ENCODE assay signal across 28 cellular contexts in the genomic region with DNA sequence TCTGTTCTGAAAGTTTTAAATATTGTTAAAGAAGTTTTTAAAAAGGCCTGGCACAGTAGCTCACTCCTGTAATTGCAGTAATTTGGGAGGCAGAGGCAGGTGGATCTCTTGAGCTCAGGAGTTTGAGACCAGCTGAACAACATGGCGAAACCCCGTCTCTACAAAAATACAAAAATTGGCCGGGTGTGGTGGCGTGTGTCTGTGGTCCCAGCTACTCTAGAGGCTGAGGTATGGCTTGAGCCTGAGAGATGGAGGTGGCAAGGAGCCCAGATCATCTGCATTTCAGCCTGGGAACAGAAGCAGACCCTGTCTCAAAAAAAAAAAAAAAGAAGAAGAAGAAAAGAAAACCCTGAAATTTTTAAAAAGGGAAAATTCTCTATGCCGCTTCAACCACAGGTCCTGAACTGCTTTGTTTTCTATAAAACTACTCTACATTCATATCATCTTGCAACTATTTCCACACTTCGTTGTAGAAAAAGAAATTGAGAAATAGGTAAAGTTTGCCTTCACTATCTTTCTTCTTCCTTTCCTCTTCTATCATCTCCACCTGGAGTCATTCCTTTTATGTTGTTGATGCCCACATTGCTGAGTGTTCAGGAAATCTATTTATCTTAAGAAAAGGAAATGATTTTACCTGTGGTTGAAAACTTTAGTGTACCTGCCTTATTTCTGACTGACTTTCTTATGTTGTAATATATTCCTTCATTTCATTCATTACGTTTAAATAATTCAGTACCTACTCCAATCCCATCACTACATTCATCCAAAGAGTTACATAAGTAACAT. TPM values are rescaled to one million over a fixed set of nuclear protein-coding genes. Genes with fewer than 3 reads are reported as not detected.
DNase-seq lines count a peak whose midpoint lies in the region; ATAC-seq and TF ChIP-seq lines count a peak whose summit lies in the region.
"Had no signal": no experiment of that assay in that cellular context is flagged by ENCODE, and none has a peak within 500 bp of the region (broad histone marks: within the 10 kb centered on the region; RNA-seq: fewer than 3 reads in every experiment).

No MANE protein-coding gene starts in this region.

- H3F3A ChIP-seq in OCI-LY1 (ENCODE audit: insufficient read depth, low read length): no peaks in the 10 kb centered on the region

- H3K27ac Mint-ChIP-seq in activated T-cell treated with anti-CD3 and anti-CD28 coated beads, Interleukin-2, amount 50 U/mL, for 72 hours: peak overlapping the region; percentile 90
- H3K27ac Mint-ChIP-seq in activated naive CD8-positive, alpha-beta T cell treated with anti-CD3 and anti-CD28 coated beads, Interleukin-2, amount 10 ng/mL, durations not matched to agents 7 days and 5 days: peak overlapping the region; percentile 91
- H3K27ac Mint-ChIP-seq in stimulated activated naive CD8-positive, alpha-beta T cell treated with anti-CD3 and anti-CD28 coated beads, Interleukin-15, amount 100 ng/mL, for 72 hours: peak overlapping the region; percentile 97
- H3K27ac Mint-ChIP-seq: WTC11 had no signal

- peaks cover 99% of the 10 kb centered on the region for H3K4me1 ChIP-seq in OCI-LY1 (ENCODE audit: insufficient read depth, low read length, severe bottlenecking)
- H3K4me1 ChIP-seq: ascending aorta, upper lobe of left lung had no signal

- no peaks in the 10 kb centered on the region for H3K9me2 ChIP-seq in OCI-LY1 (ENCODE audit: low read depth, low read length)

- no peaks in the 10 kb centered on the region for H3K27me3 Mint-ChIP-seq in activated T-cell treated with anti-CD3 and anti-CD28 coated beads, Interleukin-2, amount 50 U/mL, for 72 hours (ENCODE audit: low read depth)
- no peaks in the 10 kb centered on the region for H3K27me3 Mint-ChIP-seq in activated naive CD8-positive, alpha-beta T cell treated with anti-CD3 and anti-CD28 coated beads, Interleukin-2, amount 10 ng/mL, durations not matched to agents 7 days and 5 days
- no peaks in the 10 kb centered on the region for H3K27me3 Mint-ChIP-seq in stimulated activated naive CD8-positive, alpha-beta T cell treated with anti-CD3 and anti-CD28 coated beads, Interleukin-15, amount 100 ng/mL, for 72 hours

- H2AFZ ChIP-seq in OCI-LY1 (ENCODE audit: low read length): peak overlapping the region; percentile 48; the same call in 1 of the 2 replicates

- H3K36me3 Mint-ChIP-seq in activated T-cell treated with anti-CD3 and anti-CD28 coated beads, Interleukin-2, amount 50 U/mL, for 72 hours (ENCODE audit: insufficient read depth in 2 of 2): peaks cover 0 to under 1% of the 10 kb centered on the region in 2 donors
- peaks cover 7% of the 10 kb centered on the region for H3K36me3 Mint-ChIP-seq in activated naive CD8-positive, alpha-beta T cell treated with anti-CD3 and anti-CD28 coated beads, Interleukin-2, amount 10 ng/mL, durations not matched to agents 7 days and 5 days
- H3K36me3 Mint-ChIP-seq: WTC11 had no signal

- H3K36me3 ChIP-seq in OCI-LY1 (ENCODE audit: insufficient read depth, low read length): no peaks in the 10 kb centered on the region
- H3K36me3 ChIP-seq: ascending aorta, upper lobe of left lung had no signal

- H3K4me2 ChIP-seq in OCI-LY1 (ENCODE audit: low read length): peak overlapping the region; percentile 78

- peaks cover 3% of the 10 kb centered on the region; the same call in 1 of the 2 replicates for H3K79me2 ChIP-seq in OCI-LY1 (ENCODE audit: insufficient read depth, low read length)

- POLR2A ChIA-PET in activated naive CD8-positive, alpha-beta T cell treated with anti-CD3 and anti-CD28 coated beads, Interleukin-2, amount 10 ng/mL, durations not matched to agents 7 days and 5 days (lab: Charles Lee): interaction anchor here (0.7 to 2.7 kb wide), 3 partner anchors 18 to 143 kb away, joined by 3 to 8 read pairs (median 4); no protein-coding TSS in a partner anchor

- ATAC-seq in activated T-cell treated with anti-CD3 and anti-CD28 coated beads, Interleukin-2, amount 50 U/mL, for 72 hours (replicated peaks in 1 of 2): peak; percentile 24 to 34
- ATAC-seq in activated naive CD8-positive, alpha-beta T cell treated with anti-CD3 and anti-CD28 coated beads, Interleukin-2, amount 10 ng/mL, durations not matched to agents 7 days and 5 days (ENCODE audit: low read depth): peak; percentile 56
- peak; percentile 56 for ATAC-seq in stimulated activated naive CD8-positive, alpha-beta T cell treated with anti-CD3 and anti-CD28 coated beads, Interleukin-15, amount 100 ng/mL, for 72 hours
- ATAC-seq in GM21737 (IDR thresholded peaks at IDR 0.05; ENCODE audit: unreplicated experiment): no peak
- no peak for ATAC-seq in SK-N-SH treated with all-trans-retinoic acid at 6 μM for 48 hours
- ATAC-seq: WTC11 had no signal

- H3K9me3 ChIP-seq in OCI-LY1 (ENCODE audit: low read length): no peaks in the 10 kb centered on the region
- H3K9me3 ChIP-seq: ascending aorta, upper lobe of left lung had no signal

- no peaks in the 10 kb centered on the region for H4K20me1 ChIP-seq in OCI-LY1 (ENCODE audit: insufficient read depth, low read length)

- H3K27ac ChIP-seq in OCI-LY1 (ENCODE audit: low read depth, low read length, poor library complexity, severe bottlenecking): peak overlapping the region; percentile 92
- H3K27ac ChIP-seq: ascending aorta, upper lobe of left lung had no signal

- peak overlapping the region; percentile 71 for H3K9ac ChIP-seq in OCI-LY1 (ENCODE audit: low read length)

- peaks cover 76% of the 10 kb centered on the region for H3K4me1 Mint-ChIP-seq in activated T-cell treated with anti-CD3 and anti-CD28 coated beads, Interleukin-2, amount 50 U/mL, for 72 hours (ENCODE audit: low read depth)
- H3K4me1 Mint-ChIP-seq in activated naive CD8-positive, alpha-beta T cell treated with anti-CD3 and anti-CD28 coated beads, Interleukin-2, amount 10 ng/mL, durations not matched to agents 7 days and 5 days: peaks cover 61% of the 10 kb centered on the region
- peaks cover 72% of the 10 kb centered on the region for H3K4me1 Mint-ChIP-seq in stimulated activated naive CD8-positive, alpha-beta T cell treated with anti-CD3 and anti-CD28 coated beads, Interleukin-15, amount 100 ng/mL, for 72 hours

- H3K4me3 ChIP-seq in OCI-LY1 (ENCODE audit: low read depth, low read length, poor library complexity, severe bottlenecking): peak overlapping the region; percentile 60
- H3K4me3 ChIP-seq: ascending aorta, upper lobe of left lung had no signal

- peak overlapping the region; percentile 68 to 85 for H3K4me3 Mint-ChIP-seq in activated T-cell treated with anti-CD3 and anti-CD28 coated beads, Interleukin-2, amount 50 U/mL, for 72 hours
- H3K4me3 Mint-ChIP-seq in activated naive CD8-positive, alpha-beta T cell treated with anti-CD3 and anti-CD28 coated beads, Interleukin-2, amount 10 ng/mL, durations not matched to agents 7 days and 5 days: peak overlapping the region; percentile 83
- H3K4me3 Mint-ChIP-seq in stimulated activated naive CD8-positive, alpha-beta T cell treated with anti-CD3 and anti-CD28 coated beads, Interleukin-15, amount 100 ng/mL, for 72 hours: peak overlapping the region; percentile 80 to 90
- H3K4me3 Mint-ChIP-seq: WTC11 had no signal

- no peak for TF ChIP-seq CTCF in OCI-LY1 (IDR thresholded peaks at IDR 0.05; ENCODE audit: low read length)

- DNase-seq in activated T-cell treated with anti-CD3 and anti-CD28 coated beads, Interleukin-2, amount 50 U/mL, for 72 hours: no peak
- DNase-seq in activated T-cell treated with anti-CD3 and anti-CD28 coated beads, Interleukin-2, amount 50 U/mL, for 48 hours: no peak
- DNase-seq in activated naive CD8-positive, alpha-beta T cell treated with anti-CD3 and anti-CD28 coated beads, Interleukin-2, amount 10 ng/mL, durations not matched to agents 7 days and 5 days: no peak
- peak in 1 of 2 donors; percentile 32 for DNase-seq in stimulated activated naive CD8-positive, alpha-beta T cell treated with anti-CD3 and anti-CD28 coated beads, Interleukin-15, amount 100 ng/mL, for 72 hours
- DNase-seq in pons (ENCODE audit: low spot score): no peak
- DNase-seq: ACHN; activated effector memory CD4-positive, alpha-beta T cell treated with anti-CD3 and anti-CD28 coated beads, Interleukin-2, amount 50 U/mL, for 16 hours; C1 segment of cervical spinal cord; central memory CD4-positive, alpha-beta T cell; glutamatergic neuron; HCEC 1CT; mammary epithelial cell; NCI-H1436; NK-92 treated with Interleukin-12 subunit alpha and Interleukin-12 subunit beta, amount 100 ng/mL, for 24 hours; occipital lobe; stimulated activated CD4-positive, alpha-beta T cell treated with anti-CD3 and anti-CD28 coated beads, Interleukin-4, amount 100 ng/mL, for 24 hours; T1000; upper lobe of left lung had no signal

- H3K27me3 ChIP-seq in OCI-LY1 (ENCODE audit: insufficient read depth, low read length): no peaks in the 10 kb centered on the region
- H3K27me3 ChIP-seq: ascending aorta, upper lobe of left lung had no signal

- H3K9me3 Mint-ChIP-seq in activated T-cell treated with anti-CD3 and anti-CD28 coated beads, Interleukin-2, amount 50 U/mL, for 72 hours: peaks cover under 1% of the 10 kb centered on the region in 2 donors
- H3K9me3 Mint-ChIP-seq in activated naive CD8-positive, alpha-beta T cell treated with anti-CD3 and anti-CD28 coated beads, Interleukin-2, amount 10 ng/mL, durations not matched to agents 7 days and 5 days: peaks cover under 1% of the 10 kb centered on the region
- peaks cover 0 to 2% of the 10 kb centered on the region in 2 donors for H3K9me3 Mint-ChIP-seq in stimulated activated naive CD8-positive, alpha-beta T cell treated with anti-CD3 and anti-CD28 coated beads, Interleukin-15, amount 100 ng/mL, for 72 hours

TF ChIP-seq in SK-N-SH treated with all-trans-retinoic acid at 6 μM for 48 hours, 23 proteins besides CTCF, POLR2A, EP300 and RAD21 (continues in another document):
- no peak for TF ChIP-seq PATZ1 (CRISPR knock-in tag; IDR thresholded peaks at IDR 0.05; ENCODE audit: borderline replicate concordance)
- TF ChIP-seq ESRRG (CRISPR knock-in tag; IDR thresholded peaks at IDR 0.05): no peak
- no peak for TF ChIP-seq TOX (CRISPR knock-in tag; IDR thresholded peaks at IDR 0.05; ENCODE audit: borderline replicate concordance)

RNA-seq across cellular contexts. Expression of gene ATP6V1G3, which starts 1.7 kb away (rescaled TPM):
- not detected for total RNA-seq in activated T-cell treated with anti-CD3 and anti-CD28 coated beads, Interleukin-2, amount 50 U/mL, for 72 hours
- total RNA-seq in activated naive CD8-positive, alpha-beta T cell treated with anti-CD3 and anti-CD28 coated beads, Interleukin-2, amount 10 ng/mL, durations not matched to agents 7 days and 5 days: not detected
- total RNA-seq: activated CD8-positive, alpha-beta memory T cell treated with anti-CD3 and anti-CD28 coated beads for 36 hours; ascending aorta; dermis microvascular lymphatic vessel endothelial cell; endothelial cell of umbilical vein; mammary epithelial cell; NCI-H460; occipital lobe; RPMI7951; upper lobe of left lung; WTC11 had no signal

Comparison
In these comparisons a context has a peak if more than half of its experiments do, and no peak if none do; other contexts are left out.
1. ATAC-seq: peak in activated T-cell treated with anti-CD3 and anti-CD28 coated beads, Interleukin-2, amount 50 U/mL, for 72 hours (2 of 2), activated naive CD8-positive, alpha-beta T cell treated with anti-CD3 and anti-CD28 coated beads, Interleukin-2, amount 10 ng/mL, durations not matched to agents 7 days and 5 days (single experiment) and stimulated activated naive CD8-positive, alpha-beta T cell treated with anti-CD3 and anti-CD28 coated beads, Interleukin-15, amount 100 ng/mL, for 72 hours (single experiment); none in GM21737 (single experiment) and SK-N-SH treated with all-trans-retinoic acid at 6 μM for 48 hours (single experiment).
2. Peak in every context shown above with its lines, with median percentiles within 50 percentile points of each other: H3K27ac Mint-ChIP-seq and H3K4me3 Mint-ChIP-seq.